Comparison of ENCODE assay signal across 23 cellular contexts in genomic region chr15:90194655-90195054, GRCh38. TPM values are rescaled to one million over a fixed set of nuclear protein-coding genes. Genes with fewer than 3 reads are reported as not detected.
DNase-seq lines count a peak whose midpoint lies in the region; ATAC-seq, FAIRE-seq and TF ChIP-seq lines count a peak whose summit lies in the region.
"Had no signal": no experiment of that assay in that cellular context is flagged by ENCODE, and none has a peak within 500 bp of the region (broad histone marks: within the 10 kb centered on the region; RNA-seq: fewer than 3 reads in every experiment).

No MANE protein-coding gene starts in this region.

- no peaks in the 10 kb centered on the region for H3K27me3 Mint-ChIP-seq in stimulated activated naive CD8-positive, alpha-beta T cell treated with anti-CD3 and anti-CD28 coated beads, Interleukin-15, Interleukin-2, amounts not matched to agents 100 ng/mL and 50 ng/mL, for 24 hours
- H3K27me3 Mint-ChIP-seq in stimulated activated naive CD8-positive, alpha-beta T cell treated with anti-CD3 and anti-CD28 coated beads, Interleukin-15, amount 100 ng/mL, for 72 hours, result no peaks in the 10 kb centered on the region
- no peaks in the 10 kb centered on the region for H3K27me3 Mint-ChIP-seq in memory B cell

- H3K9ac ChIP-seq in kidney (ENCODE audit: low read length in 2 of 2), result no peak overlapping the region
- H3K9ac ChIP-seq: GM23248 had no signal

- peaks cover 40 to 47% (median 42%) of the 10 kb centered on the region in 4 donors for H3K4me1 ChIP-seq in transverse colon
- H3K4me1 ChIP-seq in psoas muscle, result peaks cover 15% of the 10 kb centered on the region
- H3K4me1 ChIP-seq in kidney (ENCODE audit: control insufficient read depth in 1 of 2, insufficient read depth in 1 of 2, low read depth in 1 of 2, low read length in 2 of 2), result peaks cover 26 to 34% of the 10 kb centered on the region in 2 donors

- H3K36me3 ChIP-seq in WERI-Rb-1 (peaks cover 9% of the 10 kb centered on the region), transverse colon (no peaks in the 10 kb centered on the region), psoas muscle (ENCODE audit: insufficient read depth in 1 of 2, low read depth in 1 of 2) (no peaks in the 10 kb centered on the region), kidney (ENCODE audit: control insufficient read depth in 1 of 2, insufficient read depth in 2 of 2, low read length in 2 of 2) (no peaks in the 10 kb centered on the region)
- H3K36me3 ChIP-seq: BE2C, SJSA1 had no signal

- no peak for TF ChIP-seq EP300 in transverse colon (IDR thresholded peaks at IDR 0.05; ENCODE audit: low read depth)

- no peak for FAIRE-seq in kidney (lab: Jason Lieb, UNC)
- FAIRE-seq: GM12878 had no signal

- no peak overlapping the region for H3K4me3 Mint-ChIP-seq in stimulated activated naive CD8-positive, alpha-beta T cell treated with anti-CD3 and anti-CD28 coated beads, Interleukin-15, Interleukin-2, amounts not matched to agents 100 ng/mL and 50 ng/mL, for 24 hours
- no peak overlapping the region for H3K4me3 Mint-ChIP-seq in stimulated activated naive CD8-positive, alpha-beta T cell treated with anti-CD3 and anti-CD28 coated beads, Interleukin-15, amount 100 ng/mL, for 72 hours
- H3K4me3 Mint-ChIP-seq in memory B cell, result peak overlapping the region; percentile 31
- H3K4me3 Mint-ChIP-seq: CD8-positive, alpha-beta T cell had no signal

- no peak for TF ChIP-seq CTCF in WERI-Rb-1 (IDR thresholded peaks at IDR 0.05; ENCODE audit: low read depth, low read length)
- no peak for TF ChIP-seq CTCF in transverse colon (IDR thresholded peaks at IDR 0.05)
- TF ChIP-seq CTCF in psoas muscle (IDR thresholded peaks at IDR 0.05), result no peak
- TF ChIP-seq CTCF in kidney (IDR thresholded peaks at IDR 0.05; ENCODE audit: borderline replicate concordance, extremely low read depth, insufficient read depth), result no peak

- H3K4me3 ChIP-seq in WERI-Rb-1 (ENCODE audit: low read depth, low read length) (no peak overlapping the region), transverse colon (no peak overlapping the region), psoas muscle (no peak overlapping the region), kidney (ENCODE audit: low read length in 2 of 2) (no peak overlapping the region)
- H3K4me3 ChIP-seq: GM12878, GM23248, SJSA1 had no signal

- no peak for TF ChIP-seq POLR2A in transverse colon (IDR thresholded peaks at IDR 0.05)

- no peak for ATAC-seq in stimulated activated naive CD8-positive, alpha-beta T cell treated with anti-CD3 and anti-CD28 coated beads, Interleukin-15, amount 100 ng/mL, for 72 hours
- no peak for ATAC-seq in memory B cell (ENCODE audit: low read depth)
- no peak for ATAC-seq in psoas muscle
- no peak for ATAC-seq in left ventricle myocardium superior
- ATAC-seq: CD8-positive, alpha-beta T cell; GM12878; HCT116 had no signal

- H3K27ac ChIP-seq in WERI-Rb-1 (peak overlapping the region; percentile 87), transverse colon (peak overlapping the region in 3 of 4 donors; percentile 91 to 99 (median 96)), psoas muscle (no peak overlapping the region), kidney (ENCODE audit: low read depth in 2 of 2, low read length in 2 of 2) (no peak overlapping the region)
- H3K27ac ChIP-seq: GM23248, SJSA1 had no signal

- no peaks in the 10 kb centered on the region for H3K9me3 Mint-ChIP-seq in stimulated activated naive CD8-positive, alpha-beta T cell treated with anti-CD3 and anti-CD28 coated beads, Interleukin-15, Interleukin-2, amounts not matched to agents 100 ng/mL and 50 ng/mL, for 24 hours
- H3K9me3 Mint-ChIP-seq in stimulated activated naive CD8-positive, alpha-beta T cell treated with anti-CD3 and anti-CD28 coated beads, Interleukin-15, amount 100 ng/mL, for 72 hours, result no peaks in the 10 kb centered on the region
- no peaks in the 10 kb centered on the region for H3K9me3 Mint-ChIP-seq in memory B cell
- H3K9me3 Mint-ChIP-seq: CD8-positive, alpha-beta T cell had no signal

- H3K27ac Mint-ChIP-seq in stimulated activated naive CD8-positive, alpha-beta T cell treated with anti-CD3 and anti-CD28 coated beads, Interleukin-15, Interleukin-2, amounts not matched to agents 100 ng/mL and 50 ng/mL, for 24 hours, result peak overlapping the region; percentile 14
- H3K27ac Mint-ChIP-seq in stimulated activated naive CD8-positive, alpha-beta T cell treated with anti-CD3 and anti-CD28 coated beads, Interleukin-15, amount 100 ng/mL, for 72 hours, result no peak overlapping the region
- peak overlapping the region; percentile 74 for H3K27ac Mint-ChIP-seq in memory B cell
- H3K27ac Mint-ChIP-seq: CD8-positive, alpha-beta T cell had no signal

- H3K27me3 ChIP-seq in WERI-Rb-1 (ENCODE audit: insufficient read depth, low read depth, severe bottlenecking) (no peaks in the 10 kb centered on the region), transverse colon (no peaks in the 10 kb centered on the region), psoas muscle (ENCODE audit: insufficient read depth in 3 of 3, low read length in 2 of 3) (no peaks in the 10 kb centered on the region)
- H3K27me3 ChIP-seq: BE2C, SJSA1 had no signal

- no peak for DNase-seq in stimulated activated naive CD8-positive, alpha-beta T cell treated with anti-CD3 and anti-CD28 coated beads, Interleukin-15, amount 100 ng/mL, for 72 hours
- no peak for DNase-seq in WERI-Rb-1
- DNase-seq in memory B cell (ENCODE audit: low spot score in 2 of 2), result no peak
- DNase-seq in transverse colon, result no peak
- no peak for DNase-seq in psoas muscle
- no peak for DNase-seq in kidney
- no peak for DNase-seq in left ventricle myocardium superior
- DNase-seq: 8988T; BE2C; Calu3; CD8-positive, alpha-beta T cell; EL; GM23248; KG1; NCI-H1417 treated with DMSO at 0.1 percent for 48 hours; NCI-H1930; NCI-H345; NCI-H524 treated with DMSO at 0.1 percent for 48 hours had no signal

- no peaks in the 10 kb centered on the region for H3K36me3 Mint-ChIP-seq in stimulated activated naive CD8-positive, alpha-beta T cell treated with anti-CD3 and anti-CD28 coated beads, Interleukin-15, Interleukin-2, amounts not matched to agents 100 ng/mL and 50 ng/mL, for 24 hours (ENCODE audit: low read depth)
- peaks cover 14% of the 10 kb centered on the region for H3K36me3 Mint-ChIP-seq in memory B cell
- H3K36me3 Mint-ChIP-seq: CD8-positive, alpha-beta T cell had no signal

- intact Hi-C loops in transverse colon (cut with DNase I; ENCODE audit: low total_unique reads), result no loop called here
- intact Hi-C loops in psoas muscle (cut with DNase I), result no loop called here
- intact Hi-C loops in kidney (cut with DNase I), result no loop called here
- intact Hi-C loops in left ventricle myocardium superior (cut with micrococcal nuclease), result no loop called here

- in situ Hi-C loops in transverse colon (cut with MboI; ENCODE audit: low pct_ligation_motif_present in 1 of 4, low pct_unique_long_range_greater_than_20kb in 1 of 4, low sequenced_read_pairs in 3 of 4), result no loop called here

- 90 to 96% methylated on average over 2 of the region's 2 CpGs for WGBS in transverse colon (ENCODE audit: low coverage in 1 of 2), 2 donors
- 90 to 96% (median 94%) methylated on average over 2 of the region's 2 CpGs for WGBS in psoas muscle, 3 donors

- H3K4me1 Mint-ChIP-seq in stimulated activated naive CD8-positive, alpha-beta T cell treated with anti-CD3 and anti-CD28 coated beads, Interleukin-15, Interleukin-2, amounts not matched to agents 100 ng/mL and 50 ng/mL, for 24 hours (ENCODE audit: low read depth), result peaks cover 39% of the 10 kb centered on the region
- H3K4me1 Mint-ChIP-seq in stimulated activated naive CD8-positive, alpha-beta T cell treated with anti-CD3 and anti-CD28 coated beads, Interleukin-15, amount 100 ng/mL, for 72 hours, result peaks cover 27% of the 10 kb centered on the region
- H3K4me1 Mint-ChIP-seq in memory B cell, result peaks cover 56% of the 10 kb centered on the region

- H3K9me3 ChIP-seq in WERI-Rb-1 (ENCODE audit: severe bottlenecking), result peaks cover 8% of the 10 kb centered on the region
- H3K9me3 ChIP-seq in transverse colon, result no peaks in the 10 kb centered on the region
- H3K9me3 ChIP-seq in psoas muscle, result no peaks in the 10 kb centered on the region
- no peaks in the 10 kb centered on the region for H3K9me3 ChIP-seq in kidney (ENCODE audit: control insufficient read depth in 1 of 2, low read length in 2 of 2)
- H3K9me3 ChIP-seq: BE2C, SJSA1 had no signal

RNA-seq across cellular contexts. Expression of gene SEMA4B, which starts 6.5 kb away (rescaled TPM):
- total RNA-seq in transverse colon, result 100 to 1,000 TPM; 115 to 193 (median 134) TPM
- total RNA-seq in psoas muscle, result 10 to 100 TPM in 1 of 4 donors, 1 to 10 TPM in 3; 4.4 to 10.8 (median 4.5) TPM
- 1 to 10 TPM; 1.4 to 3.3 (median 1.8) TPM for polyA plus RNA-seq in psoas muscle
- total RNA-seq in kidney, result 190 TPM
- 28.7 TPM for polyA plus RNA-seq in kidney (ENCODE audit: insufficient read depth, low read depth, low replicate concordance)
- total RNA-seq in left ventricle myocardium superior, result 23.9 TPM

RNA-seq across cellular contexts. Expression of gene CIB1, which starts 39.1 kb away (rescaled TPM):
- total RNA-seq in transverse colon (100 to 1,000 TPM in 3 of 4 donors, 10 to 100 TPM in 1; 38.4 to 156 (median 131) TPM), psoas muscle (10 to 100 TPM; 45.7 to 58.1 (median 56.6) TPM), kidney (158 TPM), left ventricle myocardium superior (71.7 TPM)
- polyA plus RNA-seq in psoas muscle (100 to 1,000 TPM in 1 of 3 donors, 10 to 100 TPM in 2; 72.0 to 154 (median 96.5) TPM), kidney (ENCODE audit: insufficient read depth, low read depth, low replicate concordance) (321 TPM)

RNA-seq across cellular contexts. Expression of gene GDPGP1, which starts 39.4 kb away (rescaled TPM):
- total RNA-seq in transverse colon, result 10 to 100 TPM in 3 of 4 donors, 1 to 10 TPM in 1; 6.8 to 28.8 (median 21.3) TPM
- 1 to 10 TPM; 1.3 to 4.5 (median 2.6) TPM for total RNA-seq in psoas muscle
- polyA plus RNA-seq in psoas muscle, result 1 to 10 TPM in 2 of 3 donors, under 1 TPM in 1; 0.96 to 5.9 (median 3.1) TPM
- 15.3 TPM for total RNA-seq in kidney
- 4.8 TPM for polyA plus RNA-seq in kidney (ENCODE audit: insufficient read depth, low read depth, low replicate concordance)
- 13.8 TPM for total RNA-seq in left ventricle myocardium superior

RNA-seq across cellular contexts. Expression of gene TTLL13, which starts 54.7 kb away (rescaled TPM):
- total RNA-seq in transverse colon (under 1 TPM in 1 of 4 donors, not detected in 3; 0.27 TPM), psoas muscle (under 1 TPM in 2 of 4 donors, not detected in 2; 0.08 to 0.69 TPM), kidney (0.54 TPM), left ventricle myocardium superior (0.20 TPM)
- polyA plus RNA-seq in psoas muscle (under 1 TPM; 0.03 to 0.13 (median 0.05) TPM), kidney (ENCODE audit: insufficient read depth, low read depth, low replicate concordance) (0.88 TPM)
- total RNA-seq: GM23248, M059J, SJSA1 had no signal
- polyA plus RNA-seq: GM23248 had no signal

Comparison
In these comparisons a context has a peak if more than half of its experiments do, and no peak if none do; other contexts are left out.
1. H3K27ac Mint-ChIP-seq: peak in stimulated activated naive CD8-positive, alpha-beta T cell treated with anti-CD3 and anti-CD28 coated beads, Interleukin-15, Interleukin-2, amounts not matched to agents 100 ng/mL and 50 ng/mL, for 24 hours (single experiment) and memory B cell (single experiment); none in stimulated activated naive CD8-positive, alpha-beta T cell treated with anti-CD3 and anti-CD28 coated beads, Interleukin-15, amount 100 ng/mL, for 72 hours (0 of 2).
2. H3K27ac ChIP-seq: peak in WERI-Rb-1 (single experiment) and transverse colon (3 of 4); none in psoas muscle (single experiment) and kidney (0 of 2).